ENCODE assay signal across 19 cellular contexts in genomic region chr3:184944221-184944620, GRCh38.
"Had no signal": no experiment of that assay in that cellular context is flagged by ENCODE, and none has a peak within 500 bp of the region (broad histone marks: within the 10 kb centered on the region; RNA-seq: fewer than 3 reads in every experiment).

No MANE protein-coding gene starts in this region.

- H3K9me3 ChIP-seq: heart right ventricle, neutrophil, pancreas, psoas muscle, upper lobe of left lung had no signal

- H3K4me1 ChIP-seq: pancreas, psoas muscle, upper lobe of left lung had no signal

- ATAC-seq: activated CD8-positive, alpha-beta T cell treated with anti-CD3 and anti-CD28 coated beads, Interleukin-2, amount 10 ng/mL, durations not matched to agents 7 days and 5 days; heart right ventricle; left colon; natural killer cell treated with Interleukin-12 subunit alpha and Interleukin-12 subunit beta and Interleukin-15 and Interleukin-18, amount 100 ng/mL, for 72 hours; pancreas; psoas muscle; right cardiac atrium; stimulated activated naive CD8-positive, alpha-beta T cell treated with anti-CD3 and anti-CD28 coated beads, Interleukin-15, Interleukin-2, amounts not matched to agents 100 U/mL and 50 U/mL, for 24 hours had no signal

- H3K27ac ChIP-seq: epithelial cell of prostate, heart right ventricle, neutrophil, pancreas, psoas muscle, upper lobe of left lung, VCaP had no signal

- H3K4me3 ChIP-seq: heart right ventricle, pancreas, psoas muscle, upper lobe of left lung had no signal

- DNase-seq: activated CD4-positive, alpha-beta T cell treated with anti-CD3 and anti-CD28 coated beads for 1 hour; activated CD4-positive, alpha-beta T cell treated with anti-CD3 and anti-CD28 coated beads, Interleukin-2, amount 50 U/mL, for 1 hour; activated CD8-positive, alpha-beta T cell treated with anti-CD3 and anti-CD28 coated beads, Interleukin-2, amount 10 ng/mL, durations not matched to agents 7 days and 5 days; activated gamma-delta T cell; activated naive CD4-positive, alpha-beta T cell treated with anti-CD3 and anti-CD28 coated beads, Interleukin-2, amount 50 U/mL, for 16 hours; anterior cingulate cortex; heart right ventricle; left colon; pancreas; psoas muscle; right cardiac atrium; stimulated activated CD4-positive, alpha-beta T cell treated with anti-CD3 and anti-CD28 coated beads, Interleukin-4, amount 100 ng/mL, for 4 hours; stimulated activated naive CD8-positive, alpha-beta T cell treated with anti-CD3 and anti-CD28 coated beads, Interleukin-15, Interleukin-2, amounts not matched to agents 100 U/mL and 50 U/mL, for 24 hours had no signal

- H3K27me3 ChIP-seq: heart right ventricle, neutrophil, pancreas, upper lobe of left lung had no signal

- FAIRE-seq: keratinocyte, pancreas had no signal
